ENCODE assay signal across 9 cellular contexts in genomic region chr9:73565833-73566465, GRCh38.
DNase-seq lines count a peak whose midpoint lies in the region; ATAC-seq, FAIRE-seq and TF ChIP-seq lines count a peak whose summit lies in the region.
"Had no signal": no experiment of that assay in that cellular context is flagged by ENCODE, and none has a peak within 500 bp of the region (broad histone marks: within the 10 kb centered on the region; RNA-seq: fewer than 3 reads in every experiment).

No MANE protein-coding gene starts in this region.

- H2BK20ac ChIP-seq in IMR-90 (ENCODE audit: low read depth, low read length) = no peak overlapping the region

- CTCF ChIA-PET in IMR-90 (lab: Yijun Ruan, JAX) = no interaction called here

- no peak for FAIRE-seq in HTR-8/SVneo (lab: Jason Lieb, UNC)

- H2BK15ac ChIP-seq in IMR-90 (ENCODE audit: low read depth, low read length) = no peak overlapping the region

- H3K9me3 ChIP-seq in IMR-90 (ENCODE audit: control insufficient read depth, insufficient read depth, low read length) = no peaks in the 10 kb centered on the region

- no peak overlapping the region for H2AFZ ChIP-seq in IMR-90 (replicated peaks; ENCODE audit: low read length, poor library complexity)

- H4K91ac ChIP-seq in IMR-90 (ENCODE audit: insufficient read depth, low read depth, low read length) = no peak overlapping the region

- no peak overlapping the region for H2AK9ac ChIP-seq in IMR-90 (replicated peaks; ENCODE audit: low read depth, low read length, poor library complexity)

- H3K4ac ChIP-seq in IMR-90 (ENCODE audit: low read depth, low read length) = no peak overlapping the region

- no peaks in the 10 kb centered on the region for H3K9me1 ChIP-seq in IMR-90 (ENCODE audit: insufficient read depth, low read length)

- no peaks in the 10 kb centered on the region for H3K36me3 ChIP-seq in IMR-90 (ENCODE audit: control insufficient read depth, insufficient read depth, low read length)
- no peaks in the 10 kb centered on the region for H3K36me3 ChIP-seq in brain microvascular endothelial cell (replicated peaks)

- TF ChIP-seq CTCF in IMR-90 (conservative IDR thresholded peaks at IDR 0.05; ENCODE audit: low read depth, low read length) (0 out of 2 replicates have a peak, but pooled peaks have one; percentile 6), brain microvascular endothelial cell (IDR thresholded peaks at IDR 0.05; ENCODE audit: low read depth, low read length, missing control alignments) (peak; percentile 89)

- H3K27me3 ChIP-seq in IMR-90 (ENCODE audit: control insufficient read depth, insufficient read depth, low read length) (no peaks in the 10 kb centered on the region), brain microvascular endothelial cell (replicated peaks) (no peaks in the 10 kb centered on the region)

- H3K14ac ChIP-seq in IMR-90 (replicated peaks; ENCODE audit: low read depth, low read length) = no peak overlapping the region

- H3K27ac ChIP-seq in IMR-90 (ENCODE audit: insufficient read depth, low read length) (no peak overlapping the region), brain microvascular endothelial cell (no peak overlapping the region)

- POLR2A ChIA-PET in IMR-90 (lab: Charles Lee; ENCODE audit: unreplicated experiment) = no interaction called here

- DNase-seq in Daoy (ENCODE audit: low read depth) = peak; percentile 25
- DNase-seq in IMR-90 = no peak
- peak; percentile 4 for DNase-seq in brain microvascular endothelial cell
- DNase-seq in medulla oblongata (ENCODE audit: extremely low spot score) = peak; percentile 85
- no peak for DNase-seq in germinal center (ENCODE audit: low spot score)
- no peak for DNase-seq in HTR-8/SVneo (ENCODE audit: insufficient read length, low spot score)
- no peak for DNase-seq in activated naive CD4-positive, alpha-beta T cell (lab: John Stamatoyannopoulos, UW)
- DNase-seq: activated naive CD8-positive, alpha-beta T cell treated with anti-CD3 and anti-CD28 coated beads, Interleukin-2, amount 10 ng/mL, durations not matched to agents 7 days and 5 days had no signal

- H4K20me1 ChIP-seq in IMR-90 (ENCODE audit: insufficient read depth, low read length) = no peaks in the 10 kb centered on the region

- dilution Hi-C loops in IMR-90 (cut with HindIII; ENCODE audit: low sequenced_read_pairs, unreplicated experiment) = no loop called here

- no peak overlapping the region for H3K4me2 ChIP-seq in IMR-90 (ENCODE audit: low read depth, low read length)

- no peaks in the 10 kb centered on the region for H3K79me1 ChIP-seq in IMR-90 (ENCODE audit: low read depth in 1 of 2, low read length in 2 of 2)

- no peak for TF ChIP-seq POLR2A in IMR-90 (IDR thresholded peaks at IDR 0.05; ENCODE audit: low read depth, low read length)

- H3K4me3 ChIP-seq in IMR-90 (ENCODE audit: insufficient read depth, low read depth, low read length) (no peak overlapping the region), brain microvascular endothelial cell (ENCODE audit: low read depth, low read length) (no peak overlapping the region)

- H2BK120ac ChIP-seq in IMR-90 (ENCODE audit: low read depth, low read length) = no peak overlapping the region

- H3K9ac ChIP-seq in IMR-90 (ENCODE audit: low read depth, low read length) = no peak overlapping the region

- H2AK5ac ChIP-seq in IMR-90 (ENCODE audit: low read depth, low read length) = no peak overlapping the region

- no peak overlapping the region for H3K23ac ChIP-seq in IMR-90 (ENCODE audit: low read depth, low read length)

- intact Hi-C loops in IMR-90 (cut with micrococcal nuclease) = no loop called here

- no peak overlapping the region for H2BK5ac ChIP-seq in IMR-90 (ENCODE audit: low read depth, low read length, poor library complexity, severe bottlenecking)

- no peak overlapping the region for H4K8ac ChIP-seq in IMR-90 (ENCODE audit: low read depth in 2 of 2, low read length in 2 of 2)

- in situ Hi-C loops in IMR-90 (cut with MboI; ENCODE audit: low sequenced_read_pairs) = loop anchor here (10.0 kb wide), 1 partner anchor 61 kb away; no protein-coding TSS in a partner anchor
- in situ Hi-C loops in brain microvascular endothelial cell (cut with HindIII; ENCODE audit: low pct_ligation_motif_present, low sequenced_read_pairs) = no loop called here

- TF ChIP-seq RAD21 in IMR-90 (IDR thresholded peaks at IDR 0.05; ENCODE audit: low read length) = no peak

- no peak overlapping the region for H3K18ac ChIP-seq in IMR-90 (ENCODE audit: low read depth, low read length)

- no peak overlapping the region for H4K5ac ChIP-seq in IMR-90 (ENCODE audit: low read depth, low read length)

- BruUV-seq in IMR-90 (replicated peaks; lab: Mats Ljungman, UMichigan) = no TSS peak

- H3K56ac ChIP-seq in IMR-90 (ENCODE audit: extremely low read depth, insufficient read depth, low read length) = no peak overlapping the region

- no peaks in the 10 kb centered on the region for H3K4me1 ChIP-seq in IMR-90 (ENCODE audit: control insufficient read depth, insufficient read depth, low read length)

- ATAC-seq in IMR-90 (ENCODE audit: low read depth) = no peak
- ATAC-seq in HG02852 (IDR thresholded peaks at IDR 0.05; ENCODE audit: unreplicated experiment) = no peak

TF ChIP-seq in IMR-90, 13 proteins besides CTCF, POLR2A, EP300 and RAD21:
- TF ChIP-seq MAFK (IDR thresholded peaks at IDR 0.05; ENCODE audit: low read depth, low read length) (no peak), MXI1 (IDR thresholded peaks at IDR 0.05; ENCODE audit: borderline replicate concordance, low read depth, low read length) (no peak), SMC3 (IDR thresholded peaks at IDR 0.05; ENCODE audit: low read depth, low read length) (no peak), NFE2L2 (IDR thresholded peaks at IDR 0.05; ENCODE audit: low read depth, low read length) (no peak), CHD1 (IDR thresholded peaks at IDR 0.05; ENCODE audit: low read depth, low read length) (no peak), CEBPB (IDR thresholded peaks at IDR 0.05; ENCODE audit: low read depth, low read length) (no peak), BHLHE40 (IDR thresholded peaks at IDR 0.05; ENCODE audit: low read depth, low read length) (no peak)
- TF ChIP-seq, protein P1, sequence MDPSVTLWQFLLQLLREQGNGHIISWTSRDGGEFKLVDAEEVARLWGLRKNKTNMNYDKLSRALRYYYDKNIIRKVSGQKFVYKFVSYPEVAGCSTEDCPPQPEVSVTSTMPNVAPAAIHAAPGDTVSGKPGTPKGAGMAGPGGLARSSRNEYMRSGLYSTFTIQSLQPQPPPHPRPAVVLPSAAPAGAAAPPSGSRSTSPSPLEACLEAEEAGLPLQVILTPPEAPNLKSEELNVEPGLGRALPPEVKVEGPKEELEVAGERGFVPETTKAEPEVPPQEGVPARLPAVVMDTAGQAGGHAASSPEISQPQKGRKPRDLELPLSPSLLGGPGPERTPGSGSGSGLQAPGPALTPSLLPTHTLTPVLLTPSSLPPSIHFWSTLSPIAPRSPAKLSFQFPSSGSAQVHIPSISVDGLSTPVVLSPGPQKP (IDR thresholded peaks at IDR 0.05; ENCODE audit: borderline replicate concordance, low read depth, low read length) = no peak
- TF ChIP-seq, protein P2, sequence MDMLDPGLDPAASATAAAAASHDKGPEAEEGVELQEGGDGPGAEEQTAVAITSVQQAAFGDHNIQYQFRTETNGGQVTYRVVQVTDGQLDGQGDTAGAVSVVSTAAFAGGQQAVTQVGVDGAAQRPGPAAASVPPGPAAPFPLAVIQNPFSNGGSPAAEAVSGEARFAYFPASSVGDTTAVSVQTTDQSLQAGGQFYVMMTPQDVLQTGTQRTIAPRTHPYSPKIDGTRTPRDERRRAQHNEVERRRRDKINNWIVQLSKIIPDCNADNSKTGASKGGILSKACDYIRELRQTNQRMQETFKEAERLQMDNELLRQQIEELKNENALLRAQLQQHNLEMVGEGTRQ (IDR thresholded peaks at IDR 0.05; ENCODE audit: low read depth, low read length) = no peak

Comparison
In these comparisons a context has a peak if more than half of its experiments do, and no peak if none do; other contexts are left out.
1. DNase-seq: peak in Daoy (single experiment), brain microvascular endothelial cell (single experiment) and medulla oblongata (single experiment); none in IMR-90 (single experiment), germinal center (single experiment), HTR-8/SVneo (single experiment) and activated naive CD4-positive, alpha-beta T cell (0 of 4).